In genomic region chr5:179379321-179379890, GRCh38 we compare ENCODE assay signal across 2 cellular contexts.
TF ChIP-seq lines count a peak whose summit lies in the region.

No MANE protein-coding gene starts in this region.

TF ChIP-seq in SK-N-SH, 30 proteins besides CTCF, POLR2A, EP300 and RAD21 (continued from another document):
- TF ChIP-seq ZBTB33 (IDR thresholded peaks at IDR 0.05; ENCODE audit: borderline replicate concordance, low read depth): no peak
- no peak for TF ChIP-seq NFIC (IDR thresholded peaks at IDR 0.05; ENCODE audit: borderline replicate concordance)
- no peak for TF ChIP-seq TCF12 (IDR thresholded peaks at IDR 0.05)
- no peak for TF ChIP-seq YY1 (IDR thresholded peaks at IDR 0.05; ENCODE audit: low read depth)
- no peak for TF ChIP-seq RXRA (IDR thresholded peaks at IDR 0.05; ENCODE audit: borderline replicate concordance, low read depth)
- TF ChIP-seq POLR2AphosphoS5 (IDR thresholded peaks at IDR 0.05; ENCODE audit: low read depth, low read length): no peak
- TF ChIP-seq EZH2phosphoT487 (IDR thresholded peaks at IDR 0.05; ENCODE audit: borderline replicate concordance, low read depth): no peak
- TF ChIP-seq REST (IDR thresholded peaks at IDR 0.05; ENCODE audit: low read depth, low read length): no peak

TF ChIP-seq in SK-N-SH treated with all-trans-retinoic acid at 6 μM for 48 hours, 23 proteins besides CTCF, POLR2A, EP300 and RAD21 (continued from another document):
- TF ChIP-seq POU6F1 (CRISPR knock-in tag; IDR thresholded peaks at IDR 0.05; ENCODE audit: borderline replicate concordance, low read depth): no peak
- no peak for TF ChIP-seq TCF4 (CRISPR knock-in tag; IDR thresholded peaks at IDR 0.05; ENCODE audit: borderline replicate concordance)
- no peak for TF ChIP-seq SNAI2 (CRISPR knock-in tag; IDR thresholded peaks at IDR 0.05)
- TF ChIP-seq ZNF70 (CRISPR knock-in tag; IDR thresholded peaks at IDR 0.05): no peak
TF ChIP-seq in SK-N-SH treated with all-trans-retinoic acid at 6 μM for 48 hours: peak in this region for 0.
